In genomic region chr16:71895679-71896385, GRCh38 we compare ENCODE assay signal across 8 cellular contexts. TPM values are rescaled to one million over a fixed set of nuclear protein-coding genes. Genes with fewer than 3 reads are reported as not detected.
DNase-seq lines count a peak whose midpoint lies in the region; ATAC-seq and TF ChIP-seq lines count a peak whose summit lies in the region.

No MANE protein-coding gene starts in this region.

- H3K79me2 ChIP-seq in DND-41 (ENCODE audit: insufficient read depth, low read length), result peaks cover 61% of the 10 kb centered on the region

- peaks cover 37% of the 10 kb centered on the region for H4K20me1 ChIP-seq in DND-41 (ENCODE audit: insufficient read depth, low read length)

- intact Hi-C loops in uterus (cut with DNase I; ENCODE audit: low total_unique reads), result no loop called here

- peak overlapping the region; percentile 91 for H3K4me2 ChIP-seq in DND-41 (ENCODE audit: insufficient read depth, low read length)

- H3K4me3 ChIP-seq in DND-41 (ENCODE audit: low read depth in 1 of 2, low read length in 2 of 2) (peak overlapping the region; percentile 70 to 78), WI38 (ENCODE audit: low read depth, low read length) (peak overlapping the region; percentile 98), mucosa of rectum (ENCODE audit: low read length in 2 of 2) (peak overlapping the region; percentile 89 to 99), uterus (peak overlapping the region; percentile 67 to 82)

- H3K27me3 ChIP-seq in DND-41 (ENCODE audit: insufficient read depth, low read length, poor library complexity), result no peaks in the 10 kb centered on the region
- no peaks in the 10 kb centered on the region for H3K27me3 ChIP-seq in mucosa of rectum (ENCODE audit: control insufficient read depth in 2 of 2, insufficient read depth in 2 of 2, low read length in 2 of 2)
- H3K27me3 ChIP-seq in uterus, result no peaks in the 10 kb centered on the region

- peak overlapping the region; percentile 85 for H2AFZ ChIP-seq in DND-41 (ENCODE audit: low read depth, low read length)

- ATAC-seq in DND-41 (ENCODE audit: insufficient read depth, low read depth) (peak; percentile 17), GM19463 (IDR thresholded peaks at IDR 0.05; ENCODE audit: unreplicated experiment) (peak; percentile 18), HG03520 (IDR thresholded peaks at IDR 0.05; ENCODE audit: unreplicated experiment) (peak; percentile 16)

- no peaks in the 10 kb centered on the region for H3K9me3 ChIP-seq in DND-41 (ENCODE audit: insufficient read depth, low read length, severe bottlenecking)
- no peaks in the 10 kb centered on the region for H3K9me3 ChIP-seq in mucosa of rectum (ENCODE audit: control insufficient read depth in 2 of 2, low read length in 2 of 2)
- H3K9me3 ChIP-seq in uterus, result no peaks in the 10 kb centered on the region

- no peak for TF ChIP-seq CTCF in DND-41 (IDR thresholded peaks at IDR 0.05; ENCODE audit: borderline replicate concordance, extremely low read depth, low read length, poor library complexity, severe bottlenecking)
- TF ChIP-seq CTCF in WI38 (IDR thresholded peaks at IDR 0.05; ENCODE audit: low read depth, low read length), result no peak
- TF ChIP-seq CTCF in uterus (IDR thresholded peaks at IDR 0.05), result no peak

- TF ChIP-seq POLR2A in uterus (IDR thresholded peaks at IDR 0.05), result no peak

- H3K9ac ChIP-seq in DND-41 (ENCODE audit: low read depth, low read length) (peak overlapping the region; percentile 84), mucosa of rectum (ENCODE audit: low read depth in 1 of 2, low read length in 2 of 2) (peak overlapping the region; percentile 99 to 100)

- H3K4me1 ChIP-seq in DND-41 (ENCODE audit: insufficient read depth, low read length) (peaks cover 34% of the 10 kb centered on the region), mucosa of rectum (ENCODE audit: control insufficient read depth in 2 of 2, insufficient read depth in 2 of 2, low read length in 2 of 2) (peaks cover 11 to 12% of the 10 kb centered on the region in 2 donors), uterus (peaks cover 0 to 9% of the 10 kb centered on the region in 2 donors)

- H3K36me3 ChIP-seq in DND-41 (ENCODE audit: insufficient read depth, low read length) (peaks cover 3% of the 10 kb centered on the region), mucosa of rectum (ENCODE audit: control insufficient read depth in 2 of 2, insufficient read depth in 2 of 2, low read length in 2 of 2) (no peaks in the 10 kb centered on the region), uterus (no peaks in the 10 kb centered on the region)

- peak overlapping the region; percentile 79 for H3K27ac ChIP-seq in DND-41 (ENCODE audit: low read length)
- H3K27ac ChIP-seq in epithelial cell of prostate, result peak overlapping the region; percentile 96
- peak overlapping the region; percentile 99 to 100 for H3K27ac ChIP-seq in mucosa of rectum (ENCODE audit: low read depth in 2 of 2, low read length in 2 of 2)
- peak overlapping the region; percentile 93 to 99 for H3K27ac ChIP-seq in uterus

- DNase-seq in DND-41 (peak; percentile 50), epithelial cell of prostate (ENCODE audit: low read depth, low spot score) (no peak), uterus (no peak), cerebellar cortex (ENCODE audit: low spot score) (no peak)

RNA-seq across cellular contexts. Expression of gene IST1, which starts 0.5 kb away (rescaled TPM):
- 100 to 1,000 TPM; 172 to 301 (median 207) TPM for total RNA-seq in uterus

RNA-seq across cellular contexts. Expression of gene ZNF821, which starts 11.8 kb away (rescaled TPM):
- 10 to 100 TPM in 2 of 4 donors, 1 to 10 TPM in 1, under 1 TPM in 1; 0.59 to 16.9 (median 7.4) TPM for total RNA-seq in uterus

RNA-seq across cellular contexts. Expression of gene ATXN1L, which starts 50.1 kb away (rescaled TPM):
- 10 to 100 TPM in 3 of 4 donors, 1 to 10 TPM in 1; 4.7 to 33.1 (median 23.4) TPM for total RNA-seq in uterus
